7 cellular contexts compared by ENCODE assay signal in genomic region chr11:65917077-65917433, GRCh38. TPM values are rescaled to one million over a fixed set of nuclear protein-coding genes. Genes with fewer than 3 reads are reported as not detected.
DNase-seq lines count a peak whose midpoint lies in the region; ATAC-seq and TF ChIP-seq lines count a peak whose summit lies in the region.
"Had no signal": no experiment of that assay in that cellular context is flagged by ENCODE, and none has a peak within 500 bp of the region (broad histone marks: within the 10 kb centered on the region; RNA-seq: fewer than 3 reads in every experiment).

No MANE protein-coding gene starts in this region.

- H3K4me3 Mint-ChIP-seq in IgD-negative memory B cell: peak overlapping the region; percentile 88 to 92 (median 89)

- H3K27me3 Mint-ChIP-seq in IgD-negative memory B cell: no peaks in the 10 kb centered on the region

- peaks cover 7% of the 10 kb centered on the region for H3K36me3 ChIP-seq in brain microvascular endothelial cell (replicated peaks)
- peaks cover 0 to 13% of the 10 kb centered on the region in 2 donors for H3K36me3 ChIP-seq in gastrocnemius medialis

- H3K27me3 ChIP-seq in brain microvascular endothelial cell (replicated peaks): no peaks in the 10 kb centered on the region
- no peaks in the 10 kb centered on the region for H3K27me3 ChIP-seq in gastrocnemius medialis

- peaks cover 5% of the 10 kb centered on the region for H3K36me3 Mint-ChIP-seq in IgD-negative memory B cell

- in situ Hi-C loops in brain microvascular endothelial cell (cut with HindIII; ENCODE audit: low pct_ligation_motif_present, low sequenced_read_pairs) (no loop called here), gastrocnemius medialis (cut with MboI; ENCODE audit: low sequenced_read_pairs in 4 of 4) (no loop called here)

- DNase-seq in brain microvascular endothelial cell: no peak
- no peak for DNase-seq in gastrocnemius medialis
- DNase-seq in stimulated activated CD4-positive, alpha-beta T cell treated with anti-CD3 and anti-CD28 coated beads, Interleukin-2, amount 100 ng/mL, for 24 hours: no peak
- DNase-seq: head of caudate nucleus had no signal

- no peaks in the 10 kb centered on the region for H3K9me3 ChIP-seq in gastrocnemius medialis

- H3K27ac Mint-ChIP-seq in IgD-negative memory B cell: peak overlapping the region in 2 of 3 donors; percentile 46 to 85

- ATAC-seq in gastrocnemius medialis (no peak), HG02870 (IDR thresholded peaks at IDR 0.05; ENCODE audit: unreplicated experiment) (no peak), esophagus mucosa (no peak)

- no peak for TF ChIP-seq POLR2A in gastrocnemius medialis (IDR thresholded peaks at IDR 0.05)

- TF ChIP-seq CTCF in brain microvascular endothelial cell (IDR thresholded peaks at IDR 0.05; ENCODE audit: low read depth, low read length, missing control alignments) (no peak), gastrocnemius medialis (IDR thresholded peaks at IDR 0.05 in 4 of 5, conservative IDR thresholded peaks at IDR 0.05 in 1 of 5) (no peak)

- peak overlapping the region; percentile 88 for H3K4me3 ChIP-seq in brain microvascular endothelial cell (ENCODE audit: low read depth, low read length)
- H3K4me3 ChIP-seq in gastrocnemius medialis: peak overlapping the region; percentile 65 to 95 (median 82)

- peaks cover 10 to 18% (median 14%) of the 10 kb centered on the region in 3 donors for H3K4me1 Mint-ChIP-seq in IgD-negative memory B cell

- no peaks in the 10 kb centered on the region for H3K9me3 Mint-ChIP-seq in IgD-negative memory B cell

- H3K4me1 ChIP-seq in gastrocnemius medialis: peaks cover 47 to 49% of the 10 kb centered on the region in 2 donors

- intact Hi-C loops in gastrocnemius medialis (cut with DNase I; ENCODE audit: low total_unique reads): loop anchor here (5.0 to 10.0 kb wide), 4 partner anchors 458 to 905 kb away; partner anchors contain the start of genes ARL2, SLC29A2 and SNX15

- H3K27ac ChIP-seq in brain microvascular endothelial cell: peak overlapping the region; percentile 82
- H3K27ac ChIP-seq in gastrocnemius medialis: peak overlapping the region; percentile 86 to 98 (median 93)

RNA-seq across cellular contexts. Expression of gene C11orf68, which starts 1.8 kb away (rescaled TPM):
- polyA plus RNA-seq in IgD-negative memory B cell: 61.6 TPM
- total RNA-seq in gastrocnemius medialis: 10 to 100 TPM; 20.8 to 30.7 (median 23.9) TPM
- 16.9 TPM for total RNA-seq in esophagus mucosa

RNA-seq across cellular contexts. Expression of gene DRAP1, which starts 2.2 kb away (rescaled TPM):
- polyA plus RNA-seq in IgD-negative memory B cell: 90.7 TPM
- total RNA-seq in gastrocnemius medialis (100 to 1,000 TPM in 3 of 4 donors, 10 to 100 TPM in 1; 96.7 to 146 (median 110) TPM), esophagus mucosa (76.2 TPM)

RNA-seq across cellular contexts. Expression of gene FOSL1, which starts 16.9 kb away (rescaled TPM):
- 0.79 TPM for polyA plus RNA-seq in IgD-negative memory B cell
- 1 to 10 TPM in 3 of 4 donors, under 1 TPM in 1; 0.36 to 9.3 (median 5.2) TPM for total RNA-seq in gastrocnemius medialis
- total RNA-seq in esophagus mucosa: 28.9 TPM

RNA-seq across cellular contexts. Expression of gene CCDC85B, which starts 26.6 kb away (rescaled TPM):
- 83.9 TPM for polyA plus RNA-seq in IgD-negative memory B cell
- 10 to 100 TPM; 25.4 to 81.3 (median 42.4) TPM for total RNA-seq in gastrocnemius medialis
- total RNA-seq in esophagus mucosa: 15.3 TPM

RNA-seq across cellular contexts. Expression of gene TSGA10IP, which starts 28.2 kb away (rescaled TPM):
- not detected for polyA plus RNA-seq in IgD-negative memory B cell
- total RNA-seq in gastrocnemius medialis (not detected), esophagus mucosa (not detected)
